In genomic region chr2:39437522-39438296, GRCh38 we compare ENCODE assay signal across 1 cellular context.
TF ChIP-seq lines count a peak whose summit lies in the region.

No MANE protein-coding gene starts in this region.

TF ChIP-seq in HepG2, 621 proteins besides CTCF, POLR2A, EP300 and RAD21 (continued from another document and continues in another):
- TF ChIP-seq REST (IDR thresholded peaks at IDR 0.05; ENCODE audit: borderline replicate concordance in 1 of 2, low read depth in 1 of 2, low read length in 2 of 2) (peak in 1 of 2 experiments; percentile 40; a peak in 1 of 4 replicates), ZNF503 (CRISPR knock-in tag; IDR thresholded peaks at IDR 0.05) (no peak), CHCHD3 (CRISPR knock-in tag; IDR thresholded peaks at IDR 0.05) (no peak), NFIC (IDR thresholded peaks at IDR 0.05; ENCODE audit: low read length) (no peak; the same call in 1 of the 2 replicates), NCOA2 (CRISPR knock-in tag; IDR thresholded peaks at IDR 0.05) (peak; percentile 14; the same call in 1 of the 2 replicates), PPARG (CRISPR knock-in tag; conservative IDR thresholded peaks at IDR 0.05) (0 out of 2 replicates have a peak, but pooled peaks have one; percentile 2), ZNF678 (CRISPR knock-in tag; IDR thresholded peaks at IDR 0.05) (no peak), ZMAT3 (CRISPR knock-in tag; conservative IDR thresholded peaks at IDR 0.05) (peak; percentile 74; the same call in 1 of the 2 replicates), ZFX (CRISPR knock-in tag; IDR thresholded peaks at IDR 0.05; ENCODE audit: low read depth) (peak; percentile 88), JDP2 (CRISPR knock-in tag; IDR thresholded peaks at IDR 0.05; ENCODE audit: borderline replicate concordance) (no peak), TAF1 (CRISPR knock-in tag; IDR thresholded peaks at IDR 0.05) (peak; percentile 58), NFYB (CRISPR knock-in tag; IDR thresholded peaks at IDR 0.05) (no peak), NFE2L1 (CRISPR knock-in tag; IDR thresholded peaks at IDR 0.05; ENCODE audit: borderline replicate concordance) (peak; percentile 44; the same call in 1 of the 2 replicates), REL (CRISPR knock-in tag; conservative IDR thresholded peaks at IDR 0.05) (no peak), SATB2 (CRISPR knock-in tag; IDR thresholded peaks at IDR 0.05) (no peak), FOXA3 (CRISPR knock-in tag; IDR thresholded peaks at IDR 0.05) (peak; percentile 46), EZH2 (conservative IDR thresholded peaks at IDR 0.05; ENCODE audit: low read depth, low read length) (no peak), ZNF773 (CRISPR knock-in tag; IDR thresholded peaks at IDR 0.05; ENCODE audit: borderline replicate concordance) (no peak), BCL6 (CRISPR knock-in tag; IDR thresholded peaks at IDR 0.05) (no peak), CC2D1A (CRISPR knock-in tag; IDR thresholded peaks at IDR 0.05) (no peak), MTA3 (CRISPR knock-in tag; IDR thresholded peaks at IDR 0.05) (no peak), CHD4 (IDR thresholded peaks at IDR 0.05; ENCODE audit: borderline replicate concordance, low read length) (no peak), ZFP82 (CRISPR knock-in tag; IDR thresholded peaks at IDR 0.05; ENCODE audit: borderline replicate concordance) (no peak), ZNF333 (CRISPR knock-in tag; IDR thresholded peaks at IDR 0.05; ENCODE audit: borderline replicate concordance) (no peak; the same call in 1 of the 2 replicates), MXI1 (IDR thresholded peaks at IDR 0.05; ENCODE audit: borderline replicate concordance, low read depth, low read length) (peak; percentile 31; the same call in 1 of the 3 replicates), FIP1L1 (IDR thresholded peaks at IDR 0.05; ENCODE audit: borderline replicate concordance, insufficient read depth, low read depth, low read length) (no peak), TP53 (CRISPR knock-in tag; conservative IDR thresholded peaks at IDR 0.05) (no peak), CBX2 (IDR thresholded peaks at IDR 0.05; ENCODE audit: low read depth, low read length) (no peak), CBX2 (CRISPR knock-in tag; IDR thresholded peaks at IDR 0.05; ENCODE audit: low read depth) (no peak), FOSL1 (CRISPR knock-in tag; IDR thresholded peaks at IDR 0.05; ENCODE audit: borderline replicate concordance) (no peak), HNF1B (CRISPR knock-in tag; IDR thresholded peaks at IDR 0.05) (peak; percentile 24), GMEB2 (CRISPR knock-in tag; IDR thresholded peaks at IDR 0.05; ENCODE audit: low read depth) (no peak), KMT2B (CRISPR knock-in tag; IDR thresholded peaks at IDR 0.05) (peak; percentile 57), ZZZ3 (CRISPR knock-in tag; IDR thresholded peaks at IDR 0.05; ENCODE audit: borderline replicate concordance) (peak; percentile 73), XBP1 (CRISPR knock-in tag; IDR thresholded peaks at IDR 0.05) (no peak), ZNF556 (CRISPR knock-in tag; IDR thresholded peaks at IDR 0.05; ENCODE audit: borderline replicate concordance) (no peak), PCBP1 (IDR thresholded peaks at IDR 0.05; ENCODE audit: borderline replicate concordance, low read depth, low read length) (no peak)
- TF ChIP-seq, protein P1, sequence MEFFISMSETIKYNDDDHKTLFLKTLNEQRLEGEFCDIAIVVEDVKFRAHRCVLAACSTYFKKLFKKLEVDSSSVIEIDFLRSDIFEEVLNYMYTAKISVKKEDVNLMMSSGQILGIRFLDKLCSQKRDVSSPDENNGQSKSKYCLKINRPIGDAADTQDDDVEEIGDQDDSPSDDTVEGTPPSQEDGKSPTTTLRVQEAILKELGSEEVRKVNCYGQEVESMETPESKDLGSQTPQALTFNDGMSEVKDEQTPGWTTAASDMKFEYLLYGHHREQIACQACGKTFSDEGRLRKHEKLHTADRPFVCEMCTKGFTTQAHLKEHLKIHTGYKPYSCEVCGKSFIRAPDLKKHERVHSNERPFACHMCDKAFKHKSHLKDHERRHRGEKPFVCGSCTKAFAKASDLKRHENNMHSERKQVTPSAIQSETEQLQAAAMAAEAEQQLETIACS (CRISPR knock-in tag; IDR thresholded peaks at IDR 0.05), result peak; percentile 45; the same call in 1 of the 2 replicates
- TF ChIP-seq, protein P2, sequence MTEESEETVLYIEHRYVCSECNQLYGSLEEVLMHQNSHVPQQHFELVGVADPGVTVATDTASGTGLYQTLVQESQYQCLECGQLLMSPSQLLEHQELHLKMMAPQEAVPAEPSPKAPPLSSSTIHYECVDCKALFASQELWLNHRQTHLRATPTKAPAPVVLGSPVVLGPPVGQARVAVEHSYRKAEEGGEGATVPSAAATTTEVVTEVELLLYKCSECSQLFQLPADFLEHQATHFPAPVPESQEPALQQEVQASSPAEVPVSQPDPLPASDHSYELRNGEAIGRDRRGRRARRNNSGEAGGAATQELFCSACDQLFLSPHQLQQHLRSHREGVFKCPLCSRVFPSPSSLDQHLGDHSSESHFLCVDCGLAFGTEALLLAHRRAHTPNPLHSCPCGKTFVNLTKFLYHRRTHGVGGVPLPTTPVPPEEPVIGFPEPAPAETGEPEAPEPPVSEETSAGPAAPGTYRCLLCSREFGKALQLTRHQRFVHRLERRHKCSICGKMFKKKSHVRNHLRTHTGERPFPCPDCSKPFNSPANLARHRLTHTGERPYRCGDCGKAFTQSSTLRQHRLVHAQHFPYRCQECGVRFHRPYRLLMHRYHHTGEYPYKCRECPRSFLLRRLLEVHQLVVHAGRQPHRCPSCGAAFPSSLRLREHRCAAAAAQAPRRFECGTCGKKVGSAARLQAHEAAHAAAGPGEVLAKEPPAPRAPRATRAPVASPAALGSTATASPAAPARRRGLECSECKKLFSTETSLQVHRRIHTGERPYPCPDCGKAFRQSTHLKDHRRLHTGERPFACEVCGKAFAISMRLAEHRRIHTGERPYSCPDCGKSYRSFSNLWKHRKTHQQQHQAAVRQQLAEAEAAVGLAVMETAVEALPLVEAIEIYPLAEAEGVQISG (CRISPR knock-in tag; IDR thresholded peaks at IDR 0.05), result 0 out of 2 replicates have a peak, but pooled peaks have one; percentile 33
- TF ChIP-seq, protein P3, sequence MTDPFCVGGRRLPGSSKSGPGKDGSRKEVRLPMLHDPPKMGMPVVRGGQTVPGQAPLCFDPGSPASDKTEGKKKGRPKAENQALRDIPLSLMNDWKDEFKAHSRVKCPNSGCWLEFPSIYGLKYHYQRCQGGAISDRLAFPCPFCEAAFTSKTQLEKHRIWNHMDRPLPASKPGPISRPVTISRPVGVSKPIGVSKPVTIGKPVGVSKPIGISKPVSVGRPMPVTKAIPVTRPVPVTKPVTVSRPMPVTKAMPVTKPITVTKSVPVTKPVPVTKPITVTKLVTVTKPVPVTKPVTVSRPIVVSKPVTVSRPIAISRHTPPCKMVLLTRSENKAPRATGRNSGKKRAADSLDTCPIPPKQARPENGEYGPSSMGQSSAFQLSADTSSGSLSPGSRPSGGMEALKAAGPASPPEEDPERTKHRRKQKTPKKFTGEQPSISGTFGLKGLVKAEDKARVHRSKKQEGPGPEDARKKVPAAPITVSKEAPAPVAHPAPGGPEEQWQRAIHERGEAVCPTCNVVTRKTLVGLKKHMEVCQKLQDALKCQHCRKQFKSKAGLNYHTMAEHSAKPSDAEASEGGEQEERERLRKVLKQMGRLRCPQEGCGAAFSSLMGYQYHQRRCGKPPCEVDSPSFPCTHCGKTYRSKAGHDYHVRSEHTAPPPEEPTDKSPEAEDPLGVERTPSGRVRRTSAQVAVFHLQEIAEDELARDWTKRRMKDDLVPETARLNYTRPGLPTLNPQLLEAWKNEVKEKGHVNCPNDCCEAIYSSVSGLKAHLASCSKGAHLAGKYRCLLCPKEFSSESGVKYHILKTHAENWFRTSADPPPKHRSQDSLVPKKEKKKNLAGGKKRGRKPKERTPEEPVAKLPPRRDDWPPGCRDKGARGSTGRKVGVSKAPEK (CRISPR knock-in tag; IDR thresholded peaks at IDR 0.05; ENCODE audit: borderline replicate concordance), result no peak
- TF ChIP-seq, protein P4, sequence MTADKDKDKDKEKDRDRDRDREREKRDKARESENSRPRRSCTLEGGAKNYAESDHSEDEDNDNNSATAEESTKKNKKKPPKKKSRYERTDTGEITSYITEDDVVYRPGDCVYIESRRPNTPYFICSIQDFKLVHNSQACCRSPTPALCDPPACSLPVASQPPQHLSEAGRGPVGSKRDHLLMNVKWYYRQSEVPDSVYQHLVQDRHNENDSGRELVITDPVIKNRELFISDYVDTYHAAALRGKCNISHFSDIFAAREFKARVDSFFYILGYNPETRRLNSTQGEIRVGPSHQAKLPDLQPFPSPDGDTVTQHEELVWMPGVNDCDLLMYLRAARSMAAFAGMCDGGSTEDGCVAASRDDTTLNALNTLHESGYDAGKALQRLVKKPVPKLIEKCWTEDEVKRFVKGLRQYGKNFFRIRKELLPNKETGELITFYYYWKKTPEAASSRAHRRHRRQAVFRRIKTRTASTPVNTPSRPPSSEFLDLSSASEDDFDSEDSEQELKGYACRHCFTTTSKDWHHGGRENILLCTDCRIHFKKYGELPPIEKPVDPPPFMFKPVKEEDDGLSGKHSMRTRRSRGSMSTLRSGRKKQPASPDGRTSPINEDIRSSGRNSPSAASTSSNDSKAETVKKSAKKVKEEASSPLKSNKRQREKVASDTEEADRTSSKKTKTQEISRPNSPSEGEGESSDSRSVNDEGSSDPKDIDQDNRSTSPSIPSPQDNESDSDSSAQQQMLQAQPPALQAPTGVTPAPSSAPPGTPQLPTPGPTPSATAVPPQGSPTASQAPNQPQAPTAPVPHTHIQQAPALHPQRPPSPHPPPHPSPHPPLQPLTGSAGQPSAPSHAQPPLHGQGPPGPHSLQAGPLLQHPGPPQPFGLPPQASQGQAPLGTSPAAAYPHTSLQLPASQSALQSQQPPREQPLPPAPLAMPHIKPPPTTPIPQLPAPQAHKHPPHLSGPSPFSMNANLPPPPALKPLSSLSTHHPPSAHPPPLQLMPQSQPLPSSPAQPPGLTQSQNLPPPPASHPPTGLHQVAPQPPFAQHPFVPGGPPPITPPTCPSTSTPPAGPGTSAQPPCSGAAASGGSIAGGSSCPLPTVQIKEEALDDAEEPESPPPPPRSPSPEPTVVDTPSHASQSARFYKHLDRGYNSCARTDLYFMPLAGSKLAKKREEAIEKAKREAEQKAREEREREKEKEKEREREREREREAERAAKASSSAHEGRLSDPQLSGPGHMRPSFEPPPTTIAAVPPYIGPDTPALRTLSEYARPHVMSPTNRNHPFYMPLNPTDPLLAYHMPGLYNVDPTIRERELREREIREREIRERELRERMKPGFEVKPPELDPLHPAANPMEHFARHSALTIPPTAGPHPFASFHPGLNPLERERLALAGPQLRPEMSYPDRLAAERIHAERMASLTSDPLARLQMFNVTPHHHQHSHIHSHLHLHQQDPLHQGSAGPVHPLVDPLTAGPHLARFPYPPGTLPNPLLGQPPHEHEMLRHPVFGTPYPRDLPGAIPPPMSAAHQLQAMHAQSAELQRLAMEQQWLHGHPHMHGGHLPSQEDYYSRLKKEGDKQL (CRISPR knock-in tag; IDR thresholded peaks at IDR 0.05; ENCODE audit: low read depth), result no peak
